13 cellular contexts compared by ENCODE assay signal in the genomic region with DNA sequence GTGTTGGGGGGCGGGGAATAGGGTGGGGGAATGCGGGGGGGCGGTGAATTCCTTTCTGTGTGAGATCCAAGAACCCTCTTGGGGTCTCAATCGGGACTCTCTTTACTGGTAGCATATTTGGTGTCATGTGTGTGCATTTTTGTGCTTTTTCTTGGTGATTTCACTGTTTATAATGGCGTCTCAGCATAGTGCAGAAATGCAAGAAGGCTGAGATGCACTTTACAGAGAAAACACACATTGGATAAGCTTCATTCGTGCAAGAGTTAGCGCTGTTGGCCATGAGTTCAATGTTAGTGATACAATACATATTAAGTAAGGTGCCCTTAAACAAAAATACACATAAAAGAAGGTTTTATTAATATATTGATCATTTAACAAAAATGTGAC. TPM values are rescaled to one million over a fixed set of nuclear protein-coding genes. Genes with fewer than 3 reads are reported as not detected.
DNase-seq lines count a peak whose midpoint lies in the region; ATAC-seq, FAIRE-seq and TF ChIP-seq lines count a peak whose summit lies in the region.
"Had no signal": no experiment of that assay in that cellular context is flagged by ENCODE, and none has a peak within 500 bp of the region (broad histone marks: within the 10 kb centered on the region; RNA-seq: fewer than 3 reads in every experiment).

No MANE protein-coding gene starts in this region.

- no peak for DNase-seq in activated T-cell treated with anti-CD3 and anti-CD28 coated beads, Interleukin-2, amount 50 U/mL, for 24 hours
- no peak for DNase-seq in activated T-cell treated with anti-CD3 and anti-CD28 coated beads, Interleukin-2, amount 50 U/mL, for 1 hour
- DNase-seq in stimulated activated naive CD8-positive, alpha-beta T cell treated with anti-CD3 and anti-CD28 coated beads, Interleukin-15, amount 100 ng/mL, for 72 hours: no peak
- DNase-seq in frontal cortex (ENCODE audit: low spot score in 2 of 2) (no peak), kidney tubule cell (ENCODE audit: low spot score) (no peak)
- DNase-seq: AML-193; dorsolateral prefrontal cortex; hippocampal formation; stimulated activated CD4-positive, alpha-beta T cell treated with anti-CD3 and anti-CD28 coated beads, Interleukin-4, amount 100 ng/mL, for 1 hour; tibial artery had no signal

- no peaks in the 10 kb centered on the region for H3K9me3 Mint-ChIP-seq in activated T-cell treated with anti-CD3 and anti-CD28 coated beads, Interleukin-2, amount 50 U/mL, for 24 hours
- no peaks in the 10 kb centered on the region for H3K9me3 Mint-ChIP-seq in stimulated activated naive CD8-positive, alpha-beta T cell treated with anti-CD3 and anti-CD28 coated beads, Interleukin-15, amount 100 ng/mL, for 72 hours

- H3K27ac Mint-ChIP-seq in activated T-cell treated with anti-CD3 and anti-CD28 coated beads, Interleukin-2, amount 50 U/mL, for 24 hours: no peak overlapping the region
- H3K27ac Mint-ChIP-seq in stimulated activated naive CD8-positive, alpha-beta T cell treated with anti-CD3 and anti-CD28 coated beads, Interleukin-15, amount 100 ng/mL, for 72 hours: no peak overlapping the region

- H3K4me2 ChIP-seq in SU-DHL-6 (ENCODE audit: low read depth, low read length, poor library complexity, severe bottlenecking): peak overlapping the region; percentile 28

- H3K36me3 ChIP-seq in SU-DHL-6 (ENCODE audit: low read length): no peaks in the 10 kb centered on the region
- H3K36me3 ChIP-seq: tibial artery had no signal

- no peak for ATAC-seq in stimulated activated naive CD8-positive, alpha-beta T cell treated with anti-CD3 and anti-CD28 coated beads, Interleukin-15, amount 100 ng/mL, for 72 hours
- ATAC-seq in GM21825 (IDR thresholded peaks at IDR 0.05; ENCODE audit: unreplicated experiment): no peak

- H3K27ac ChIP-seq in SU-DHL-6 (ENCODE audit: low read depth, low read length): no peak overlapping the region
- H3K27ac ChIP-seq: dorsolateral prefrontal cortex, tibial artery had no signal

- H4K20me1 ChIP-seq in SU-DHL-6 (ENCODE audit: low read depth, low read length): no peaks in the 10 kb centered on the region

- no peaks in the 10 kb centered on the region for H3K9me2 ChIP-seq in SU-DHL-6 (replicated peaks; ENCODE audit: insufficient read depth, low read length)

- H3F3A ChIP-seq in SU-DHL-6 (ENCODE audit: insufficient read depth): peaks cover 6% of the 10 kb centered on the region

- no peaks in the 10 kb centered on the region for H3K9me3 ChIP-seq in SU-DHL-6 (ENCODE audit: insufficient read depth, low read length)
- H3K9me3 ChIP-seq: tibial artery had no signal

- H3K27me3 ChIP-seq in SU-DHL-6 (ENCODE audit: low read length): no peaks in the 10 kb centered on the region

- no peak overlapping the region for H2AFZ ChIP-seq in SU-DHL-6 (ENCODE audit: low read depth, low read length, severe bottlenecking)

- H3K4me3 ChIP-seq in SU-DHL-6 (ENCODE audit: insufficient read depth, low read length, poor library complexity, severe bottlenecking): no peak overlapping the region
- H3K4me3 ChIP-seq in iPS-11a (ENCODE audit: low read depth, low read length): peak overlapping the region; percentile 18

- peak overlapping the region; percentile 49 for H3K4me3 Mint-ChIP-seq in activated T-cell treated with anti-CD3 and anti-CD28 coated beads, Interleukin-2, amount 50 U/mL, for 24 hours
- H3K4me3 Mint-ChIP-seq in stimulated activated naive CD8-positive, alpha-beta T cell treated with anti-CD3 and anti-CD28 coated beads, Interleukin-15, amount 100 ng/mL, for 72 hours: peak overlapping the region; percentile 68 to 79

- peaks cover 20% of the 10 kb centered on the region for H3K27me3 Mint-ChIP-seq in activated T-cell treated with anti-CD3 and anti-CD28 coated beads, Interleukin-2, amount 50 U/mL, for 24 hours
- H3K27me3 Mint-ChIP-seq in stimulated activated naive CD8-positive, alpha-beta T cell treated with anti-CD3 and anti-CD28 coated beads, Interleukin-15, amount 100 ng/mL, for 72 hours: peaks cover 36% of the 10 kb centered on the region

- no peak for FAIRE-seq in frontal cortex (lab: Jason Lieb, UNC)

- H3K36me3 Mint-ChIP-seq in activated T-cell treated with anti-CD3 and anti-CD28 coated beads, Interleukin-2, amount 50 U/mL, for 24 hours (ENCODE audit: low read depth): no peaks in the 10 kb centered on the region

- TF ChIP-seq CTCF in SU-DHL-6 (IDR thresholded peaks at IDR 0.05; ENCODE audit: insufficient read depth, low read length, poor library complexity, severe bottlenecking): no peak

- H3K79me2 ChIP-seq in SU-DHL-6 (ENCODE audit: insufficient read depth, low read length): no peaks in the 10 kb centered on the region

- no peak overlapping the region for H3K9ac ChIP-seq in SU-DHL-6 (ENCODE audit: low read length)

- H3K4me1 Mint-ChIP-seq in activated T-cell treated with anti-CD3 and anti-CD28 coated beads, Interleukin-2, amount 50 U/mL, for 24 hours (ENCODE audit: low read depth): peaks cover 16% of the 10 kb centered on the region
- peaks cover 28% of the 10 kb centered on the region for H3K4me1 Mint-ChIP-seq in stimulated activated naive CD8-positive, alpha-beta T cell treated with anti-CD3 and anti-CD28 coated beads, Interleukin-15, amount 100 ng/mL, for 72 hours

RNA-seq across cellular contexts. Expression of a gene that starts 0.8 kb away (rescaled TPM):
- total RNA-seq in frontal cortex: not detected

RNA-seq across cellular contexts. Expression of a gene that starts 17.2 kb away (rescaled TPM):
- 33.0 TPM for total RNA-seq in frontal cortex

RNA-seq across cellular contexts. Expression of a gene that starts 18.7 kb away (rescaled TPM):
- 1.2 TPM for total RNA-seq in frontal cortex

RNA-seq across cellular contexts. Expression of a gene that starts 19.0 kb away (rescaled TPM):
- 12.6 TPM for total RNA-seq in frontal cortex
